In the genomic region with DNA sequence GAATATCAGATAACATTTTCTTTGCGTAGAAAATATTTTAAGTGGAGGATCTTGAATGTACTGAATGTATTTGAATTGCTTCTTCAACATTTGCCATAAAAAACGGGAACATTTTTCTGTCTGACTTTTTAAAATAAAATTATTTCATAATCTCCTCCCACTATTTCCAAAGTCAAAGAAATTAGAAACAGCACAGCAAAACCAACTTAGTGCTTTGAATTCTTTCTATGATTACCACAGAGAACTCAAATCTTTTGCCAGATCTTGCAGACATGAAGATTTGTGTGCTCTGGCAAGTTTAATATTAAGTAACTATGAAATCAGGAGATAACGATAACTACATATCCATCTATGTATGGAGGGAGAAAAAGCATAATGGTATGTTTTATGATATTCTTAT, we compare ENCODE assay signal across 20 cellular contexts.
"Had no signal": no experiment of that assay in that cellular context is flagged by ENCODE, and none has a peak within 500 bp of the region (broad histone marks: within the 10 kb centered on the region; RNA-seq: fewer than 3 reads in every experiment).

No MANE protein-coding gene starts in this region.

- DNase-seq: KBM-7, MV-4-11, NCI-H1048, NCI-H1105, NCI-H1417, NCI-H187, NCI-H2029, NCI-H2081 treated with DMSO at 0.1 percent for 48 hours, NCI-H2171, NCI-H226, NCI-H446, NCI-H510A, NCI-H524 treated with DMSO at 0.1 percent for 48 hours, NCI-H69, NCI-H774, Right ventricle myocardium superior, RPMI8226, SIG-M5, SK-N-SH, SW 1271 had no signal

- H3K9ac ChIP-seq: SK-N-SH had no signal

- H3K9me3 ChIP-seq: SK-N-SH had no signal
